ENCODE assay signal across 8 cellular contexts in genomic region chr10:103481974-103482531, GRCh38. TPM values are rescaled to one million over a fixed set of nuclear protein-coding genes. Genes with fewer than 3 reads are reported as not detected.
DNase-seq lines count a peak whose midpoint lies in the region; ATAC-seq, FAIRE-seq and TF ChIP-seq lines count a peak whose summit lies in the region.

No MANE protein-coding gene starts in this region.

- no peaks in the 10 kb centered on the region for H3K9me1 ChIP-seq in endothelial cell of umbilical vein (replicated peaks; ENCODE audit: control insufficient read depth, extremely low read depth, insufficient read depth, low read length)

- peaks cover 0 to 27% (median 4%) of the 10 kb centered on the region in 7 donors for H3K4me1 Mint-ChIP-seq in naive thymus-derived CD4-positive, alpha-beta T cell

- CTCF ChIA-PET in endothelial cell of umbilical vein (lab: Charles Lee): interaction anchor here (0.9 to 2.4 kb wide), 6 partner anchors 8 to 66 kb away, joined by 3 to 21 read pairs (median 8); no protein-coding TSS in a partner anchor
- CTCF ChIA-PET in naive thymus-derived CD4-positive, alpha-beta T cell (lab: Charles Lee): interaction anchor here (0.7 to 7.6 kb wide), 4 partner anchors 30 to 1176 kb away, joined by 3 to 99 read pairs (median 6); partner anchors contain the start of gene CALHM2

- H3K4me2 ChIP-seq in Karpas-422 (ENCODE audit: low read depth, low read length, poor library complexity, severe bottlenecking): no peak overlapping the region
- no peak overlapping the region for H3K4me2 ChIP-seq in endothelial cell of umbilical vein (ENCODE audit: insufficient read depth, low read length)

- H3K9me3 ChIP-seq in Karpas-422 (ENCODE audit: low read length) (no peaks in the 10 kb centered on the region), endothelial cell of umbilical vein (replicated peaks; ENCODE audit: control insufficient read depth, insufficient read depth, low read length) (no peaks in the 10 kb centered on the region)
- no peaks in the 10 kb centered on the region for H3K9me3 ChIP-seq in naive thymus-derived CD4-positive, alpha-beta T cell (ENCODE audit: control insufficient read depth in 2 of 3, low read length in 3 of 3)

- FAIRE-seq in endothelial cell of umbilical vein (lab: Jason Lieb, UNC): peak; percentile 88

- H3K27ac Mint-ChIP-seq in naive thymus-derived CD4-positive, alpha-beta T cell: no peak overlapping the region

- no peak for TF ChIP-seq POLR2A in endothelial cell of umbilical vein (IDR thresholded peaks at IDR 0.05; ENCODE audit: low read depth, low read length)

- H3K9ac ChIP-seq in Karpas-422 (ENCODE audit: low read length): no peak overlapping the region
- H3K9ac ChIP-seq in endothelial cell of umbilical vein (replicated peaks; ENCODE audit: extremely low read depth, insufficient read depth, low read length): no peak overlapping the region

- peaks cover 0 to 6% (median 0%) of the 10 kb centered on the region in 5 donors for H3K27me3 Mint-ChIP-seq in naive thymus-derived CD4-positive, alpha-beta T cell

- H3K4me3 Mint-ChIP-seq in naive thymus-derived CD4-positive, alpha-beta T cell: no peak overlapping the region

- H3K27me3 ChIP-seq in Karpas-422 (ENCODE audit: low read length) (no peaks in the 10 kb centered on the region), endothelial cell of umbilical vein (ENCODE audit: control insufficient read depth in 2 of 2, insufficient read depth in 2 of 2, low read length in 2 of 2) (no peaks in the 10 kb centered on the region)
- no peaks in the 10 kb centered on the region for H3K27me3 ChIP-seq in naive thymus-derived CD4-positive, alpha-beta T cell (ENCODE audit: control insufficient read depth in 2 of 2, insufficient read depth in 2 of 2, low read length in 2 of 2)

- peak; percentile 82 for DNase-seq in CD1c-positive myeloid dendritic cell (ENCODE audit: extremely low spot score)
- DNase-seq in GM13977 (ENCODE audit: low spot score): peak; percentile 84
- DNase-seq in Karpas-422: peak; percentile 92
- DNase-seq in SK-MEL-5 (ENCODE audit: low read depth, low spot score): peak; percentile 79
- peak; percentile 72 for DNase-seq in endothelial cell of umbilical vein (ENCODE audit: low read depth, low spot score)
- peak in 7 of 9 donors; percentile 41 to 69 (median 57) for DNase-seq in naive thymus-derived CD4-positive, alpha-beta T cell
- no peak for DNase-seq in ureter (ENCODE audit: low spot score)

- POLR2A ChIA-PET in endothelial cell of umbilical vein (lab: Charles Lee): no interaction called here
- POLR2A ChIA-PET in naive thymus-derived CD4-positive, alpha-beta T cell (lab: Charles Lee): no interaction called here

- intact Hi-C loops in endothelial cell of umbilical vein (cut with micrococcal nuclease): loop anchor here (2.0 to 5.0 kb wide), 3 partner anchors 31 to 110 kb away; no protein-coding TSS in a partner anchor
- intact Hi-C loops in naive thymus-derived CD4-positive, alpha-beta T cell (cut with micrococcal nuclease): loop anchor here (1.0 to 10.0 kb wide), 8 partner anchors 30 to 647 kb away; partner anchors contain the start of genes CALHM2 (in 1 of the 2), CNNM2 (in 1 of the 2) and CYP17A1 (in 1 of the 2)

- H3K9me3 Mint-ChIP-seq in naive thymus-derived CD4-positive, alpha-beta T cell: peaks cover 0 to 1% (median 0%) of the 10 kb centered on the region in 11 donors

- no peaks in the 10 kb centered on the region for H3K36me3 Mint-ChIP-seq in naive thymus-derived CD4-positive, alpha-beta T cell

- H3K4me3 ChIP-seq in Karpas-422 (ENCODE audit: low read length) (no peak overlapping the region), endothelial cell of umbilical vein (replicated peaks in 1 of 3; ENCODE audit: insufficient read depth in 1 of 3, low read depth in 1 of 3, low read length in 3 of 3) (no peak overlapping the region)
- H3K4me3 ChIP-seq in naive thymus-derived CD4-positive, alpha-beta T cell (ENCODE audit: low read length): no peak overlapping the region

- peak; percentile 79 for ATAC-seq in naive thymus-derived CD4-positive, alpha-beta T cell
- no peak for ATAC-seq in HG02970 (IDR thresholded peaks at IDR 0.05; ENCODE audit: low FRiP score, unreplicated experiment)

- no TSS peak for BruUV-seq in endothelial cell of umbilical vein (replicated peaks; lab: Mats Ljungman, UMichigan)

- H4K20me1 ChIP-seq in Karpas-422 (ENCODE audit: insufficient read depth, low read depth, low read length) (no peaks in the 10 kb centered on the region), endothelial cell of umbilical vein (replicated peaks; ENCODE audit: control insufficient read depth, extremely low read depth, insufficient read depth, low read length) (no peaks in the 10 kb centered on the region)

- no peaks in the 10 kb centered on the region for H3K9me2 ChIP-seq in Karpas-422 (replicated peaks; ENCODE audit: insufficient read depth, low read length)

- H3K79me2 ChIP-seq in Karpas-422 (ENCODE audit: low read length) (no peaks in the 10 kb centered on the region), endothelial cell of umbilical vein (ENCODE audit: control insufficient read depth, insufficient read depth, low read length) (no peaks in the 10 kb centered on the region)

- peaks cover 12% of the 10 kb centered on the region for H3K4me1 ChIP-seq in Karpas-422 (ENCODE audit: low read length)
- H3K4me1 ChIP-seq in endothelial cell of umbilical vein (ENCODE audit: control insufficient read depth, extremely low read depth, insufficient read depth, low read length): no peaks in the 10 kb centered on the region
- H3K4me1 ChIP-seq in naive thymus-derived CD4-positive, alpha-beta T cell (ENCODE audit: control insufficient read depth in 2 of 2, insufficient read depth in 2 of 2, low read length in 2 of 2): no peaks in the 10 kb centered on the region

- H2AFZ ChIP-seq in Karpas-422 (ENCODE audit: low read length): no peak overlapping the region
- H2AFZ ChIP-seq in endothelial cell of umbilical vein (ENCODE audit: low read depth, low read length): no peak overlapping the region

- peak; percentile 63 for TF ChIP-seq CTCF in GM13977 (IDR thresholded peaks at IDR 0.05; ENCODE audit: extremely low read depth, insufficient read depth, missing control alignments)
- peak; percentile 49 to 69 for TF ChIP-seq CTCF in endothelial cell of umbilical vein (IDR thresholded peaks at IDR 0.05; ENCODE audit: extremely low read depth in 1 of 2, insufficient read depth in 1 of 2, low read depth in 1 of 2, low read length in 2 of 2)

- dilution Hi-C loops in endothelial cell of umbilical vein (cut with MboI; ENCODE audit: extremely low pct_ligation_motif_present, low sequenced_read_pairs): no loop called here

- no peaks in the 10 kb centered on the region for H3K36me3 ChIP-seq in Karpas-422 (ENCODE audit: insufficient read depth, low read length)
- no peaks in the 10 kb centered on the region for H3K36me3 ChIP-seq in endothelial cell of umbilical vein (ENCODE audit: control insufficient read depth in 2 of 2, extremely low read depth in 1 of 2, insufficient read depth in 2 of 2, low read length in 2 of 2)
- H3K36me3 ChIP-seq in naive thymus-derived CD4-positive, alpha-beta T cell (ENCODE audit: control insufficient read depth in 2 of 3, insufficient read depth in 3 of 3, low read length in 3 of 3): no peaks in the 10 kb centered on the region

- in situ Hi-C loops in GM13977 (cut with MboI; ENCODE audit: low pct_unique_long_range_greater_than_20kb, low sequenced_read_pairs, unreplicated experiment): loop anchor here (25.0 kb wide), 1 partner anchor 645 kb away; the partner anchor contains the start of gene CYP17A1
- in situ Hi-C loops in SK-MEL-5 (cut with HindIII; ENCODE audit: low pct_unique_long_range_greater_than_20kb, low sequenced_read_pairs): no loop called here

- H3K27ac ChIP-seq in Karpas-422 (ENCODE audit: low read length) (no peak overlapping the region), endothelial cell of umbilical vein (ENCODE audit: insufficient read depth, low read depth, low read length) (no peak overlapping the region)
- no peak overlapping the region for H3K27ac ChIP-seq in naive thymus-derived CD4-positive, alpha-beta T cell (ENCODE audit: low read depth, low read length)

RNA-seq across cellular contexts. Expression of gene CALHM3, which starts 3.0 kb away (rescaled TPM):
- total RNA-seq in Karpas-422 (2014; rRNA removed; shearing (Covaris generic); ENCODE audit: low replicate concordance): 0.30 and 0.61 TPM in 2 replicates
- not detected in 2 replicates for total RNA-seq in SK-MEL-5 (2014; rRNA removed; shearing (Covaris generic))
- not detected in 2 replicates for polyA plus RNA-seq in SK-MEL-5 (2015; cell fraction: cytosol; rRNA removed)
- polyA plus RNA-seq in SK-MEL-5 (2015; cell fraction: nucleus; rRNA removed): not detected in 2 replicates
- not detected in 2 replicates for total RNA-seq in endothelial cell of umbilical vein
- polyA plus RNA-seq in endothelial cell of umbilical vein: not detected in 2 replicates
- not detected in 2 replicates for polyA plus RNA-seq in endothelial cell of umbilical vein (2011; cell fraction: cytosol; rRNA removed)
- polyA plus RNA-seq in endothelial cell of umbilical vein (2011; cell fraction: nucleus; rRNA removed): not detected in 2 replicates
- polyA plus RNA-seq in endothelial cell of umbilical vein (2012): not detected in 2 replicates
- not detected in 2 replicates for polyA minus RNA-seq in endothelial cell of umbilical vein
- not detected for polyA minus RNA-seq in endothelial cell of umbilical vein (2011; cell fraction: cytosol; rRNA and poly(A)+ RNA removed)
- polyA minus RNA-seq in endothelial cell of umbilical vein (2011; cell fraction: nucleus; rRNA and poly(A)+ RNA removed): not detected in 2 replicates
- not detected for total RNA-seq in naive thymus-derived CD4-positive, alpha-beta T cell
- not detected for polyA plus RNA-seq in naive thymus-derived CD4-positive, alpha-beta T cell
- total RNA-seq in ureter: not detected

RNA-seq across cellular contexts. Expression of gene NEURL1, which starts 11.5 kb away (rescaled TPM):
- 0.04 TPM in 1 of 2 replicates, not detected in the other for total RNA-seq in Karpas-422 (2014; rRNA removed; shearing (Covaris generic); ENCODE audit: low replicate concordance)
- total RNA-seq in SK-MEL-5 (2014; rRNA removed; shearing (Covaris generic)): 0.58 TPM in 1 of 2 replicates, not detected in the other
- 0.04 and 0.06 TPM in 2 replicates for polyA plus RNA-seq in SK-MEL-5 (2015; cell fraction: cytosol; rRNA removed)
- polyA plus RNA-seq in SK-MEL-5 (2015; cell fraction: nucleus; rRNA removed): not detected in 2 replicates
- total RNA-seq in endothelial cell of umbilical vein (0.22 and 0.30 TPM in 2 replicates), ureter (1.2 TPM)
- polyA plus RNA-seq in endothelial cell of umbilical vein: 0.06 TPM in 2 replicates
- 0.08 and 0.11 TPM in 2 replicates for polyA plus RNA-seq in endothelial cell of umbilical vein (2011; cell fraction: cytosol; rRNA removed)
- 0.11 and 0.15 TPM in 2 replicates for polyA plus RNA-seq in endothelial cell of umbilical vein (2011; cell fraction: nucleus; rRNA removed)
- polyA plus RNA-seq in endothelial cell of umbilical vein (2012): 0.05 and 0.12 TPM in 2 replicates
- polyA minus RNA-seq in endothelial cell of umbilical vein: 0.17 TPM in 1 of 2 replicates, not detected in the other
- 10.3 TPM for polyA minus RNA-seq in endothelial cell of umbilical vein (2011; cell fraction: cytosol; rRNA and poly(A)+ RNA removed)
- polyA minus RNA-seq in endothelial cell of umbilical vein (2011; cell fraction: nucleus; rRNA and poly(A)+ RNA removed): not detected in 2 replicates
- 1 to 10 TPM in 3 of 5 experiments, under 1 TPM in 2; 0.81 to 9.2 (median 1.1) TPM for total RNA-seq in naive thymus-derived CD4-positive, alpha-beta T cell
- polyA plus RNA-seq in naive thymus-derived CD4-positive, alpha-beta T cell: 1 to 10 TPM in 1 of 2 donors, under 1 TPM in 1; 0.76 to 1.1 TPM

RNA-seq across cellular contexts. Expression of gene CALHM1, which starts 23.4 kb away (rescaled TPM):
- 0.30 and 0.61 TPM in 2 replicates for total RNA-seq in Karpas-422 (2014; rRNA removed; shearing (Covaris generic); ENCODE audit: low replicate concordance)
- total RNA-seq in SK-MEL-5 (2014; rRNA removed; shearing (Covaris generic)): not detected in 2 replicates
- polyA plus RNA-seq in SK-MEL-5 (2015; cell fraction: cytosol; rRNA removed): not detected in 2 replicates
- not detected in 2 replicates for polyA plus RNA-seq in SK-MEL-5 (2015; cell fraction: nucleus; rRNA removed)
- not detected in 2 replicates for total RNA-seq in endothelial cell of umbilical vein
- not detected in 2 replicates for polyA plus RNA-seq in endothelial cell of umbilical vein
- not detected in 2 replicates for polyA plus RNA-seq in endothelial cell of umbilical vein (2011; cell fraction: cytosol; rRNA removed)
- polyA plus RNA-seq in endothelial cell of umbilical vein (2011; cell fraction: nucleus; rRNA removed): not detected in 2 replicates
- polyA plus RNA-seq in endothelial cell of umbilical vein (2012): not detected in 2 replicates
- not detected in 2 replicates for polyA minus RNA-seq in endothelial cell of umbilical vein
- not detected for polyA minus RNA-seq in endothelial cell of umbilical vein (2011; cell fraction: cytosol; rRNA and poly(A)+ RNA removed)
- polyA minus RNA-seq in endothelial cell of umbilical vein (2011; cell fraction: nucleus; rRNA and poly(A)+ RNA removed): not detected in 2 replicates
- total RNA-seq in naive thymus-derived CD4-positive, alpha-beta T cell: not detected
- not detected for polyA plus RNA-seq in naive thymus-derived CD4-positive, alpha-beta T cell
- not detected for total RNA-seq in ureter

RNA-seq across cellular contexts. Expression of gene CALHM2, which starts 29.9 kb away (rescaled TPM):
- total RNA-seq in Karpas-422 (2014; rRNA removed; shearing (Covaris generic); ENCODE audit: low replicate concordance): 2.6 TPM in 1 of 2 replicates, not detected in the other
- total RNA-seq in SK-MEL-5 (2014; rRNA removed; shearing (Covaris generic)): not detected in 2 replicates
- 0.21 TPM in 1 of 2 replicates, not detected in the other for polyA plus RNA-seq in SK-MEL-5 (2015; cell fraction: cytosol; rRNA removed)
- polyA plus RNA-seq in SK-MEL-5 (2015; cell fraction: nucleus; rRNA removed): not detected in 2 replicates
- 28.4 and 32.1 TPM in 2 replicates for total RNA-seq in endothelial cell of umbilical vein
- 38.4 and 43.0 TPM in 2 replicates for polyA plus RNA-seq in endothelial cell of umbilical vein
- polyA plus RNA-seq in endothelial cell of umbilical vein (2011; cell fraction: cytosol; rRNA removed): 28.2 and 32.1 TPM in 2 replicates
- 15.6 and 18.6 TPM in 2 replicates for polyA plus RNA-seq in endothelial cell of umbilical vein (2011; cell fraction: nucleus; rRNA removed)
- 15.6 and 21.4 TPM in 2 replicates for polyA plus RNA-seq in endothelial cell of umbilical vein (2012)
- polyA minus RNA-seq in endothelial cell of umbilical vein: 18.9 and 24.6 TPM in 2 replicates
- 2.6 TPM for polyA minus RNA-seq in endothelial cell of umbilical vein (2011; cell fraction: cytosol; rRNA and poly(A)+ RNA removed)
- 9.0 and 12.1 TPM in 2 replicates for polyA minus RNA-seq in endothelial cell of umbilical vein (2011; cell fraction: nucleus; rRNA and poly(A)+ RNA removed)
- 10 to 100 TPM in 4 of 5 experiments, 1 to 10 TPM in 1; 3.4 to 67.2 (median 19.3) TPM for total RNA-seq in naive thymus-derived CD4-positive, alpha-beta T cell
- 1 to 10 TPM; 2.0 to 6.4 TPM for polyA plus RNA-seq in naive thymus-derived CD4-positive, alpha-beta T cell
- 25.1 TPM for total RNA-seq in ureter
